1 cellular context compared by ENCODE assay signal in genomic region chr18:57640749-57641148, GRCh38.
TF ChIP-seq lines count a peak whose summit lies in the region.

No MANE protein-coding gene starts in this region.

TF ChIP-seq in HepG2, 621 proteins besides CTCF, POLR2A, EP300 and RAD21:
- TF ChIP-seq CEBPB (IDR thresholded peaks at IDR 0.05; ENCODE audit: borderline replicate concordance, low read depth, low read length) (0 out of 2 replicates have a peak, but pooled peaks have one; percentile 1), TBX2 (CRISPR knock-in tag; IDR thresholded peaks at IDR 0.05; ENCODE audit: borderline replicate concordance) (no peak), ZNF496 (CRISPR knock-in tag; IDR thresholded peaks at IDR 0.05; ENCODE audit: insufficient replicate concordance) (no peak), ZNF333 (CRISPR knock-in tag; IDR thresholded peaks at IDR 0.05; ENCODE audit: borderline replicate concordance) (no peak), EED (CRISPR knock-in tag; IDR thresholded peaks at IDR 0.05) (no peak)
- TF ChIP-seq, protein P1, sequence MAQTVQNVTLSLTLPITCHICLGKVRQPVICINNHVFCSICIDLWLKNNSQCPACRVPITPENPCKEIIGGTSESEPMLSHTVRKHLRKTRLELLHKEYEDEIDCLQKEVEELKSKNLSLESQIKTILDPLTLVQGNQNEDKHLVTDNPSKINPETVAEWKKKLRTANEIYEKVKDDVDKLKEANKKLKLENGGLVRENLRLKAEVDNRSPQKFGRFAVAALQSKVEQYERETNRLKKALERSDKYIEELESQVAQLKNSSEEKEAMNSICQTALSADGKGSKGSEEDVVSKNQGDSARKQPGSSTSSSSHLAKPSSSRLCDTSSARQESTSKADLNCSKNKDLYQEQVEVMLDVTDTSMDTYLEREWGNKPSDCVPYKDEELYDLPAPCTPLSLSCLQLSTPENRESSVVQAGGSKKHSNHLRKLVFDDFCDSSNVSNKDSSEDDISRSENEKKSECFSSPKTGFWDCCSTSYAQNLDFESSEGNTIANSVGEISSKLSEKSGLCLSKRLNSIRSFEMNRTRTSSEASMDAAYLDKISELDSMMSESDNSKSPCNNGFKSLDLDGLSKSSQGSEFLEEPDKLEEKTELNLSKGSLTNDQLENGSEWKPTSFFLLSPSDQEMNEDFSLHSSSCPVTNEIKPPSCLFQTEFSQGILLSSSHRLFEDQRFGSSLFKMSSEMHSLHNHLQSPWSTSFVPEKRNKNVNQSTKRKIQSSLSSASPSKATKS (CRISPR knock-in tag; IDR thresholded peaks at IDR 0.05) = no peak
